Comparison of ENCODE assay signal across 20 cellular contexts in the genomic region with DNA sequence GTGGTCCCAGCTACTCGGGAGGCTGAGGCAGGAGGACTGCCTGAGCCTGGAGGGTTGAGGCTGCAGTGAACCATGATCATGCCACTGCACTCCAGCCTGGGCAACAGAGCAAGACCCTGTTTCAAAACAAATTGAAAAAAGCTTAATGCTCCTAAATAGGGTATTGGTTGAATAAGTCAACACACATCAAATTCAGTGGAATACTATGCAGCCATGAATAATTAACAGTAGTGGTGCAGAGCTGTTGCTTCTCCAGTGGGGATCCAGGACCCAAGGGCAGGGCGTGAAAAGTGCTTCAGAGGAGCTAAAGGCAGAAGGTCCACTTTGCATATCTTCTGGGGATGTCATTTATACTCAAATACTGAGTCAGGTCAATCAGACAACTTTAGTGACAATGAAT. TPM values are rescaled to one million over a fixed set of nuclear protein-coding genes. Genes with fewer than 3 reads are reported as not detected.
"Had no signal": no experiment of that assay in that cellular context is flagged by ENCODE, and none has a peak within 500 bp of the region (broad histone marks: within the 10 kb centered on the region; RNA-seq: fewer than 3 reads in every experiment).

No MANE protein-coding gene starts in this region.

- H3K9me3 Mint-ChIP-seq: activated naive CD8-positive, alpha-beta T cell treated with anti-CD3 and anti-CD28 coated beads, Interleukin-2, amount 10 ng/mL, durations not matched to agents 7 days and 5 days had no signal

- H3K36me3 Mint-ChIP-seq: activated naive CD8-positive, alpha-beta T cell treated with anti-CD3 and anti-CD28 coated beads, Interleukin-2, amount 10 ng/mL, durations not matched to agents 7 days and 5 days had no signal

- ATAC-seq: left lobe of liver had no signal

- H3K4me1 Mint-ChIP-seq: nephron progenitor cell had no signal

- H3K4me3 Mint-ChIP-seq: nephron progenitor cell had no signal

- DNase-seq: activated effector memory CD4-positive, alpha-beta T cell treated with Interleukin-2 at 50 U/mL for 16 hours; activated naive CD8-positive, alpha-beta T cell treated with anti-CD3 and anti-CD28 coated beads, Interleukin-2, amount 10 ng/mL, durations not matched to agents 7 days and 5 days; aorta; dorsolateral prefrontal cortex; esophagus squamous epithelium; foreskin fibroblast; glutamatergic neuron; mammary epithelial cell; nephron progenitor cell; sigmoid colon; SJCRH30; stomach; T1000 had no signal

- H3K27ac Mint-ChIP-seq: nephron progenitor cell had no signal

RNA-seq across cellular contexts. Expression of a gene that starts 18.2 kb away (rescaled TPM):
- total RNA-seq: activated naive CD8-positive, alpha-beta T cell treated with anti-CD3 and anti-CD28 coated beads, Interleukin-2, amount 10 ng/mL, durations not matched to agents 7 days and 5 days; mammary epithelial cell; pulmonary artery endothelial cell; SJCRH30 had no signal

RNA-seq across cellular contexts. Expression of a gene that starts 22.6 kb away (rescaled TPM):
- total RNA-seq: mammary epithelial cell, pulmonary artery endothelial cell, SJCRH30 had no signal

RNA-seq across cellular contexts. Expression of a gene that starts 38.3 kb away (rescaled TPM):
- total RNA-seq: activated naive CD8-positive, alpha-beta T cell treated with anti-CD3 and anti-CD28 coated beads, Interleukin-2, amount 10 ng/mL, durations not matched to agents 7 days and 5 days; aorta; breast epithelium; dorsolateral prefrontal cortex; esophagus squamous epithelium; left lobe of liver; mammary epithelial cell; mucosa of gallbladder; omental fat pad; pulmonary artery endothelial cell; sigmoid colon; SJCRH30; stomach; thoracic aorta; urinary bladder had no signal

RNA-seq across cellular contexts. Expression of a gene that starts 49.7 kb away (rescaled TPM):
- total RNA-seq: activated naive CD8-positive, alpha-beta T cell treated with anti-CD3 and anti-CD28 coated beads, Interleukin-2, amount 10 ng/mL, durations not matched to agents 7 days and 5 days; aorta; breast epithelium; esophagus squamous epithelium; left lobe of liver; mammary epithelial cell; omental fat pad; pulmonary artery endothelial cell; sigmoid colon; SJCRH30; stomach; urinary bladder had no signal

RNA-seq across cellular contexts. Expression of a gene that starts 52.3 kb away (rescaled TPM):
- total RNA-seq: activated naive CD8-positive, alpha-beta T cell treated with anti-CD3 and anti-CD28 coated beads, Interleukin-2, amount 10 ng/mL, durations not matched to agents 7 days and 5 days; aorta; breast epithelium; dorsolateral prefrontal cortex; esophagus squamous epithelium; left lobe of liver; mammary epithelial cell; mucosa of gallbladder; omental fat pad; pulmonary artery endothelial cell; sigmoid colon; SJCRH30; stomach; thoracic aorta; urinary bladder had no signal
